19 cellular contexts compared by ENCODE assay signal in genomic region chr22:20051927-20052308, GRCh38. TPM values are rescaled to one million over a fixed set of nuclear protein-coding genes. Genes with fewer than 3 reads are reported as not detected.
DNase-seq lines count a peak whose midpoint lies in the region; ATAC-seq, FAIRE-seq and TF ChIP-seq lines count a peak whose summit lies in the region.
"Had no signal": no experiment of that assay in that cellular context is flagged by ENCODE, and none has a peak within 500 bp of the region (broad histone marks: within the 10 kb centered on the region; RNA-seq: fewer than 3 reads in every experiment).

No MANE protein-coding gene starts in this region.

- FAIRE-seq in K562 (lab: Jason Lieb, UNC) = no peak
- FAIRE-seq: D721Med, GM12878, GM19239 had no signal

- H3K4me1 Mint-ChIP-seq in activated naive CD8-positive, alpha-beta T cell treated with anti-CD3 and anti-CD28 coated beads, Interleukin-2, amount 10 ng/mL, durations not matched to agents 7 days and 5 days = no peaks in the 10 kb centered on the region
- H3K4me1 Mint-ChIP-seq in activated naive CD8-positive, alpha-beta T cell treated with anti-CD3 and anti-CD28 coated beads for 36 hours = no peaks in the 10 kb centered on the region
- no peaks in the 10 kb centered on the region for H3K4me1 Mint-ChIP-seq in stimulated activated effector memory CD8-positive, alpha-beta T cell treated with anti-CD3 and anti-CD28 coated beads, Interleukin-12 subunit alpha, Interleukin-12 subunit beta, amount 100 ng/mL, for 72 hours
- H3K4me1 Mint-ChIP-seq: CD14-positive monocyte, GM23338, H9 had no signal

- no peak overlapping the region for H3K4me2 ChIP-seq in K562 (ENCODE audit: insufficient read depth, low read length)
- H3K4me2 ChIP-seq: GM23338 had no signal

- no peak for ATAC-seq in activated naive CD8-positive, alpha-beta T cell treated with anti-CD3 and anti-CD28 coated beads, Interleukin-2, amount 10 ng/mL, durations not matched to agents 7 days and 5 days (ENCODE audit: low read depth)
- no peak for ATAC-seq in K562
- no peak for ATAC-seq in stimulated activated effector memory CD8-positive, alpha-beta T cell treated with anti-CD3 and anti-CD28 coated beads, Interleukin-12 subunit alpha, Interleukin-12 subunit beta, amount 100 ng/mL, for 72 hours
- ATAC-seq: GM12878 had no signal

- no peak overlapping the region for H2AFZ ChIP-seq in K562 (ENCODE audit: low read depth, low read length)
- H2AFZ ChIP-seq: GM23338 had no signal

- no peak for TF ChIP-seq EP300 in K562 (IDR thresholded peaks at IDR 0.05; ENCODE audit: low read length)

- peaks cover 0 to 40% of the 10 kb centered on the region in 2 experiments; a peak in 2 of 5 replicates for H3K4me1 ChIP-seq in K562 (replicated peaks in 1 of 2; ENCODE audit: control insufficient read depth in 2 of 2, insufficient read depth in 2 of 2, low read length in 2 of 2)

- no peak for TF ChIP-seq CTCF in K562 (IDR thresholded peaks at IDR 0.05 in 2 of 3, conservative IDR thresholded peaks at IDR 0.05 in 1 of 3; ENCODE audit: insufficient read depth in 2 of 3, low read depth in 1 of 3, low read length in 3 of 3)

- intact Hi-C loops in K562 (cut with micrococcal nuclease) = no loop called here

- 87% methylated on average over 6 of the region's 6 CpGs for WGBS in K562 (ENCODE audit: insufficient coverage, low coverage, missing lambda C conversion rate)

- in situ Hi-C loops in K562 (cut with MboI) = no loop called here

- H3K9me3 ChIP-seq in K562 (replicated peaks; ENCODE audit: control insufficient read depth, insufficient read depth, low read depth, low read length) = peaks cover 11% of the 10 kb centered on the region

- no peak overlapping the region for H3K27ac ChIP-seq in K562 (ENCODE audit: extremely low read depth, low read depth, low read length)

- peaks cover 11% of the 10 kb centered on the region for H3K9me3 Mint-ChIP-seq in activated naive CD8-positive, alpha-beta T cell treated with anti-CD3 and anti-CD28 coated beads, Interleukin-2, amount 10 ng/mL, durations not matched to agents 7 days and 5 days
- H3K9me3 Mint-ChIP-seq in activated naive CD8-positive, alpha-beta T cell treated with anti-CD3 and anti-CD28 coated beads for 36 hours = peaks cover 8% of the 10 kb centered on the region
- H3K9me3 Mint-ChIP-seq in stimulated activated effector memory CD8-positive, alpha-beta T cell treated with anti-CD3 and anti-CD28 coated beads, Interleukin-12 subunit alpha, Interleukin-12 subunit beta, amount 100 ng/mL, for 72 hours = no peaks in the 10 kb centered on the region
- H3K9me3 Mint-ChIP-seq: CD4-positive, alpha-beta T cell; CD8-positive, alpha-beta memory T cell had no signal

- no peaks in the 10 kb centered on the region for H3K27me3 Mint-ChIP-seq in activated naive CD8-positive, alpha-beta T cell treated with anti-CD3 and anti-CD28 coated beads, Interleukin-2, amount 10 ng/mL, durations not matched to agents 7 days and 5 days
- no peaks in the 10 kb centered on the region for H3K27me3 Mint-ChIP-seq in activated naive CD8-positive, alpha-beta T cell treated with anti-CD3 and anti-CD28 coated beads for 36 hours
- H3K27me3 Mint-ChIP-seq: CD4-positive, alpha-beta T cell; CD8-positive, alpha-beta memory T cell had no signal

- H3K36me3 Mint-ChIP-seq in activated naive CD8-positive, alpha-beta T cell treated with anti-CD3 and anti-CD28 coated beads, Interleukin-2, amount 10 ng/mL, durations not matched to agents 7 days and 5 days = peaks cover 32% of the 10 kb centered on the region
- peaks cover 26% of the 10 kb centered on the region for H3K36me3 Mint-ChIP-seq in activated naive CD8-positive, alpha-beta T cell treated with anti-CD3 and anti-CD28 coated beads for 36 hours
- H3K36me3 Mint-ChIP-seq in stimulated activated effector memory CD8-positive, alpha-beta T cell treated with anti-CD3 and anti-CD28 coated beads, Interleukin-12 subunit alpha, Interleukin-12 subunit beta, amount 100 ng/mL, for 72 hours = peaks cover 61% of the 10 kb centered on the region

- H3K4me3 ChIP-seq in K562 = no peak overlapping the region
- H3K4me3 ChIP-seq: GM12878, GM23338 had no signal

- H3K9me1 ChIP-seq in K562 (ENCODE audit: control insufficient read depth, insufficient read depth, low read length) = peaks cover 6% of the 10 kb centered on the region

- no peak overlapping the region for H3K4me3 Mint-ChIP-seq in activated naive CD8-positive, alpha-beta T cell treated with anti-CD3 and anti-CD28 coated beads, Interleukin-2, amount 10 ng/mL, durations not matched to agents 7 days and 5 days
- H3K4me3 Mint-ChIP-seq in activated naive CD8-positive, alpha-beta T cell treated with anti-CD3 and anti-CD28 coated beads for 36 hours = no peak overlapping the region
- no peak overlapping the region for H3K4me3 Mint-ChIP-seq in stimulated activated effector memory CD8-positive, alpha-beta T cell treated with anti-CD3 and anti-CD28 coated beads, Interleukin-12 subunit alpha, Interleukin-12 subunit beta, amount 100 ng/mL, for 72 hours
- H3K4me3 Mint-ChIP-seq: CD14-positive monocyte; CD4-positive, alpha-beta T cell; GM23338; H9 had no signal

- H3K27me3 ChIP-seq in K562 (ENCODE audit: control insufficient read depth in 2 of 2, insufficient read depth in 2 of 2, low read length in 2 of 2) = no peaks in the 10 kb centered on the region

- H3K9ac ChIP-seq in K562 (ENCODE audit: insufficient read depth in 1 of 2, low read depth in 2 of 2, low read length in 2 of 2) = peak overlapping the region in 1 of 2 experiments; percentile 73; a peak in 2 of 4 replicates

- H3K79me2 ChIP-seq in K562 (ENCODE audit: control insufficient read depth, insufficient read depth, low read length) = peaks cover under 1% of the 10 kb centered on the region; the same call in 1 of the 3 replicates

- no peak for TF ChIP-seq POLR2A in K562 (conservative IDR thresholded peaks at IDR 0.05)

- peak overlapping the region; percentile 16 for H3K27ac Mint-ChIP-seq in activated naive CD8-positive, alpha-beta T cell treated with anti-CD3 and anti-CD28 coated beads, Interleukin-2, amount 10 ng/mL, durations not matched to agents 7 days and 5 days
- no peak overlapping the region for H3K27ac Mint-ChIP-seq in activated naive CD8-positive, alpha-beta T cell treated with anti-CD3 and anti-CD28 coated beads for 36 hours
- peak overlapping the region; percentile 78 for H3K27ac Mint-ChIP-seq in stimulated activated effector memory CD8-positive, alpha-beta T cell treated with anti-CD3 and anti-CD28 coated beads, Interleukin-12 subunit alpha, Interleukin-12 subunit beta, amount 100 ng/mL, for 72 hours
- H3K27ac Mint-ChIP-seq: CD4-positive, alpha-beta T cell; CD8-positive, alpha-beta memory T cell; GM23338; H9 had no signal

- CTCF ChIA-PET in K562 (lab: Yijun Ruan, JAX; ENCODE audit: low intra/inter-chr PET ratio) = no interaction called here

- TF ChIP-seq RAD21 in K562 (CRISPR knock-in tag; conservative IDR thresholded peaks at IDR 0.05 in 1 of 2, IDR thresholded peaks at IDR 0.05 in 1 of 2) = no peak

- POLR2A ChIA-PET in activated naive CD8-positive, alpha-beta T cell treated with anti-CD3 and anti-CD28 coated beads, Interleukin-2, amount 10 ng/mL, durations not matched to agents 7 days and 5 days (lab: Charles Lee) = no interaction called here
- POLR2A ChIA-PET in K562 (lab: Yijun Ruan, JAX) = interaction anchor here (0.6 to 1.8 kb wide), 5 partner anchors 9 to 717 kb away, joined by 3 to 6 read pairs (median 5); no protein-coding TSS in a partner anchor

- H3K36me3 ChIP-seq in K562 (ENCODE audit: control insufficient read depth, insufficient read depth, low read length) = peaks cover 87% of the 10 kb centered on the region

- peaks cover 2% of the 10 kb centered on the region; the same call in 1 of the 2 replicates for H4K20me1 ChIP-seq in K562 (replicated peaks; ENCODE audit: control insufficient read depth, insufficient read depth, low read length)

- no TSS peak for BruUV-seq in K562 (replicated peaks; lab: Mats Ljungman, UMichigan)

- no peak for DNase-seq in activated naive CD8-positive, alpha-beta T cell treated with anti-CD3 and anti-CD28 coated beads, Interleukin-2, amount 10 ng/mL, durations not matched to agents 7 days and 5 days
- DNase-seq in activated naive CD8-positive, alpha-beta T cell treated with anti-CD3 and anti-CD28 coated beads for 36 hours = no peak
- DNase-seq in K562 (ENCODE audit: extremely low read depth in 1 of 4, low spot score in 3 of 4) (no peak), NCI-H82 (lab: John Stamatoyannopoulos, UW) (no peak), inferior parietal cortex (ENCODE audit: extremely low spot score) (no peak), GM19240 (ENCODE audit: insufficient read length, low spot score) (no peak)
- DNase-seq in stimulated activated effector memory CD8-positive, alpha-beta T cell treated with anti-CD3 and anti-CD28 coated beads, Interleukin-12 subunit alpha, Interleukin-12 subunit beta, amount 100 ng/mL, for 72 hours (ENCODE audit: low spot score in 2 of 2) = no peak
- DNase-seq: CD4-positive, alpha-beta T cell; CD8-positive, alpha-beta memory T cell; DMS 273 treated with DMSO at 0.1 percent for 48 hours; DMS79; EL; GDM1; H9 had no signal

RNA-seq across cellular contexts. Expression of gene DGCR8, which starts 28.1 kb away (rescaled TPM):
- 10 to 100 TPM; 54.3 to 54.5 TPM for total RNA-seq in activated naive CD8-positive, alpha-beta T cell treated with anti-CD3 and anti-CD28 coated beads, Interleukin-2, amount 10 ng/mL, durations not matched to agents 7 days and 5 days
- 10 to 100 TPM; 42.6 to 47.0 TPM for total RNA-seq in activated naive CD8-positive, alpha-beta T cell treated with anti-CD3 and anti-CD28 coated beads for 36 hours
- 638 and 1,105 TPM in 2 replicates for total RNA-seq in K562 (2011; cell fraction: chromatin; rRNA removed; ENCODE audit: low replicate concordance)
- total RNA-seq in K562 (2011; cell fraction: nucleolus; rRNA removed) = 550 and 577 TPM in 2 replicates
- 502 and 511 TPM in 2 replicates for total RNA-seq in K562 (2011; cell fraction: nucleoplasm; rRNA removed)
- total RNA-seq in K562 (2014; rRNA removed) = 107 and 108 TPM in 2 replicates
- total RNA-seq in K562 (2014; rRNA removed; fragmentation: Illumina TruSeq; extraction: Trizol) = 43.7 and 49.4 TPM in 2 replicates
- total RNA-seq in K562 (2015; rRNA removed; fragmentation: Illumina TruSeq; extraction: Trizol) = 80.1 and 81.2 TPM in 2 replicates
- total RNA-seq in K562 (2021) = 116 and 119 TPM in 2 replicates
- 81.8 and 155 TPM in 2 replicates for polyA plus RNA-seq in K562 (2011; rRNA removed)
- 51.2 and 92.7 TPM in 2 replicates for polyA plus RNA-seq in K562 (2011; cell fraction: cytosol; rRNA removed)
- polyA plus RNA-seq in K562 (2011; cell fraction: nucleus; rRNA removed) = 1,167 and 1,418 TPM in 2 replicates
- polyA plus RNA-seq in K562 (2012) = 76.7 and 85.3 TPM in 2 replicates
- polyA plus RNA-seq in K562 (2014; fragmentation: Illumina TruSeq; extraction: Trizol) = 70.4 and 75.0 TPM in 2 replicates
- 1 to 10 TPM; 5.9 to 7.7 TPM for polyA plus RNA-seq in K562 (2014; fragmentation: Nextera tagmentation; extraction: Ambion mirVana)
- polyA plus RNA-seq in K562 (2014; rRNA removed) = 135 and 144 TPM in 2 replicates
- 62.1 and 82.0 TPM in 2 replicates for polyA minus RNA-seq in K562 (2011; rRNA and poly(A)+ RNA removed)
- polyA minus RNA-seq in K562 (2011; cell fraction: cytosol; rRNA and poly(A)+ RNA removed) = 35.2 and 46.4 TPM in 2 replicates
- 210 and 349 TPM in 2 replicates for polyA minus RNA-seq in K562 (2011; cell fraction: nucleus; rRNA and poly(A)+ RNA removed)

RNA-seq across cellular contexts. Expression of gene TANGO2, which starts 31.0 kb away (rescaled TPM):
- 10 to 100 TPM; 40.7 to 41.2 TPM for total RNA-seq in activated naive CD8-positive, alpha-beta T cell treated with anti-CD3 and anti-CD28 coated beads, Interleukin-2, amount 10 ng/mL, durations not matched to agents 7 days and 5 days
- total RNA-seq in activated naive CD8-positive, alpha-beta T cell treated with anti-CD3 and anti-CD28 coated beads for 36 hours = 10 to 100 TPM; 16.5 to 21.5 TPM
- total RNA-seq in K562 (2011; cell fraction: chromatin; rRNA removed; ENCODE audit: low replicate concordance) = 160 and 395 TPM in 2 replicates
- 227 and 229 TPM in 2 replicates for total RNA-seq in K562 (2011; cell fraction: nucleolus; rRNA removed)
- total RNA-seq in K562 (2011; cell fraction: nucleoplasm; rRNA removed) = 196 and 211 TPM in 2 replicates
- total RNA-seq in K562 (2014; rRNA removed) (70.1 and 95.8 TPM in 2 replicates), K562 (2014; rRNA removed; fragmentation: Illumina TruSeq; extraction: Trizol) (36.1 and 45.9 TPM in 2 replicates), K562 (2015; rRNA removed; fragmentation: Illumina TruSeq; extraction: Trizol) (55.8 and 57.2 TPM in 2 replicates), K562 (2021) (94.1 and 97.3 TPM in 2 replicates)
- polyA plus RNA-seq in K562 (2011; rRNA removed) (94.9 and 115 TPM in 2 replicates), K562 (2014; fragmentation: Illumina TruSeq; extraction: Trizol) (88.3 and 89.4 TPM in 2 replicates), K562 (2014; fragmentation: Nextera tagmentation; extraction: Ambion mirVana) (10 to 100 TPM; 15.5 to 17.5 TPM), K562 (2014; rRNA removed) (89.6 and 92.5 TPM in 2 replicates)
- polyA plus RNA-seq in K562 (2011; cell fraction: cytosol; rRNA removed) = 157 and 209 TPM in 2 replicates
- 157 and 195 TPM in 2 replicates for polyA plus RNA-seq in K562 (2011; cell fraction: nucleus; rRNA removed)
- polyA plus RNA-seq in K562 (2012) = 68.2 and 73.0 TPM in 2 replicates
- 130 and 186 TPM in 2 replicates for polyA minus RNA-seq in K562 (2011; rRNA and poly(A)+ RNA removed)
- 73.2 and 76.1 TPM in 2 replicates for polyA minus RNA-seq in K562 (2011; cell fraction: cytosol; rRNA and poly(A)+ RNA removed)
- polyA minus RNA-seq in K562 (2011; cell fraction: nucleus; rRNA and poly(A)+ RNA removed) = 63.1 and 85.0 TPM in 2 replicates

RNA-seq across cellular contexts. Expression of gene ARVCF, which starts 35.3 kb away (rescaled TPM):
- total RNA-seq in activated naive CD8-positive, alpha-beta T cell treated with anti-CD3 and anti-CD28 coated beads, Interleukin-2, amount 10 ng/mL, durations not matched to agents 7 days and 5 days = 1 to 10 TPM; 1.5 to 1.6 TPM
- 1 to 10 TPM; 1.1 to 1.6 TPM for total RNA-seq in activated naive CD8-positive, alpha-beta T cell treated with anti-CD3 and anti-CD28 coated beads for 36 hours
- 114 and 328 TPM in 2 replicates for total RNA-seq in K562 (2011; cell fraction: chromatin; rRNA removed; ENCODE audit: low replicate concordance)
- 214 and 270 TPM in 2 replicates for total RNA-seq in K562 (2011; cell fraction: nucleolus; rRNA removed)
- total RNA-seq in K562 (2011; cell fraction: nucleoplasm; rRNA removed) = 106 and 131 TPM in 2 replicates
- total RNA-seq in K562 (2014; rRNA removed) (49.3 and 54.2 TPM in 2 replicates), K562 (2014; rRNA removed; fragmentation: Illumina TruSeq; extraction: Trizol) (2.2 and 4.5 TPM in 2 replicates), K562 (2015; rRNA removed; fragmentation: Illumina TruSeq; extraction: Trizol) (13.3 and 15.6 TPM in 2 replicates), K562 (2021) (46.5 and 50.6 TPM in 2 replicates)
- polyA plus RNA-seq in K562 (2011; rRNA removed) (35.2 and 71.6 TPM in 2 replicates), K562 (2014; fragmentation: Illumina TruSeq; extraction: Trizol) (8.0 and 15.9 TPM in 2 replicates), K562 (2014; fragmentation: Nextera tagmentation; extraction: Ambion mirVana) (under 1 TPM; 0.03 to 0.17 TPM), K562 (2014; rRNA removed) (42.5 and 97.4 TPM in 2 replicates)
- 134 and 673 TPM in 2 replicates for polyA plus RNA-seq in K562 (2011; cell fraction: cytosol; rRNA removed)
- 407 and 424 TPM in 2 replicates for polyA plus RNA-seq in K562 (2011; cell fraction: nucleus; rRNA removed)
- 30.0 and 31.2 TPM in 2 replicates for polyA plus RNA-seq in K562 (2012)
- polyA minus RNA-seq in K562 (2011; rRNA and poly(A)+ RNA removed) = 15.1 and 15.6 TPM in 2 replicates
- polyA minus RNA-seq in K562 (2011; cell fraction: cytosol; rRNA and poly(A)+ RNA removed) = 24.6 and 52.4 TPM in 2 replicates
- polyA minus RNA-seq in K562 (2011; cell fraction: nucleus; rRNA and poly(A)+ RNA removed) = 96.8 and 145 TPM in 2 replicates
